In the genomic region with DNA sequence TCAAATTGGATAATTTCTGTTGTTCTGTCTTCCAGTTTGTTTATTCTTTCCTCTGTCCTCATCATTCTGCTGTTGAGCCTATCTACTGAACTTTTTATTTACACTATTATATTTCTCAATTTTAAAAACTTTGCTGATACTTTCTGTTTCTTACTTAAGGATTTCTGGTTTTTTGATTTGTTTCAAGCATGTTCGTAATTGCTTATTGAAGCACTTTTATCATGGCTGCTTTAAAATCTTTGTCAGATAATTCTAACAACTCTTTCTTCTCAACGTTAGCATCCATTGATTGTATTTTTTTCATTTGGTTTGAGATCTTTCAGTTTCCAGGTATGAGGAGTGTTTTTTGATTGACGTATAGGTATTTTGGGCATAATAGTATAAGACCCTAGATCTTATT, we compare ENCODE assay signal across 2 cellular contexts.
TF ChIP-seq lines count a peak whose summit lies in the region.

No MANE protein-coding gene starts in this region.

TF ChIP-seq in GM23338, 12 proteins besides CTCF, POLR2A, EP300 and RAD21:
- TF ChIP-seq EZH2phosphoT487 (IDR thresholded peaks at IDR 0.05; ENCODE audit: unreplicated experiment) (no peak), CREB1 (CRISPR knock-in tag; IDR thresholded peaks at IDR 0.05; ENCODE audit: low read depth) (no peak), NANOG (IDR thresholded peaks at IDR 0.05; ENCODE audit: borderline replicate concordance) (no peak), STAT1 (IDR thresholded peaks at IDR 0.05; ENCODE audit: unreplicated experiment) (no peak), ZNF331 (CRISPR knock-in tag; IDR thresholded peaks at IDR 0.05; ENCODE audit: low read depth) (no peak)
TF ChIP-seq in GM23338: peak in this region for 0.

TF ChIP-seq in K562, 482 proteins besides CTCF, POLR2A, EP300 and RAD21:
- TF ChIP-seq ZKSCAN3 (CRISPR knock-in tag; IDR thresholded peaks at IDR 0.05) (no peak), C11orf30 (IDR thresholded peaks at IDR 0.05; ENCODE audit: low read depth) (peak; percentile 15; the same call in 1 of the 2 replicates), NCOA1 (IDR thresholded peaks at IDR 0.05; ENCODE audit: low read depth) (no peak), FOXA1 (IDR thresholded peaks at IDR 0.05; ENCODE audit: borderline replicate concordance) (no peak), KLF6 (CRISPR knock-in tag; IDR thresholded peaks at IDR 0.05; ENCODE audit: borderline replicate concordance) (no peak), ZNF316 (IDR thresholded peaks at IDR 0.05) (peak; percentile 74)
- TF ChIP-seq, protein P1, sequence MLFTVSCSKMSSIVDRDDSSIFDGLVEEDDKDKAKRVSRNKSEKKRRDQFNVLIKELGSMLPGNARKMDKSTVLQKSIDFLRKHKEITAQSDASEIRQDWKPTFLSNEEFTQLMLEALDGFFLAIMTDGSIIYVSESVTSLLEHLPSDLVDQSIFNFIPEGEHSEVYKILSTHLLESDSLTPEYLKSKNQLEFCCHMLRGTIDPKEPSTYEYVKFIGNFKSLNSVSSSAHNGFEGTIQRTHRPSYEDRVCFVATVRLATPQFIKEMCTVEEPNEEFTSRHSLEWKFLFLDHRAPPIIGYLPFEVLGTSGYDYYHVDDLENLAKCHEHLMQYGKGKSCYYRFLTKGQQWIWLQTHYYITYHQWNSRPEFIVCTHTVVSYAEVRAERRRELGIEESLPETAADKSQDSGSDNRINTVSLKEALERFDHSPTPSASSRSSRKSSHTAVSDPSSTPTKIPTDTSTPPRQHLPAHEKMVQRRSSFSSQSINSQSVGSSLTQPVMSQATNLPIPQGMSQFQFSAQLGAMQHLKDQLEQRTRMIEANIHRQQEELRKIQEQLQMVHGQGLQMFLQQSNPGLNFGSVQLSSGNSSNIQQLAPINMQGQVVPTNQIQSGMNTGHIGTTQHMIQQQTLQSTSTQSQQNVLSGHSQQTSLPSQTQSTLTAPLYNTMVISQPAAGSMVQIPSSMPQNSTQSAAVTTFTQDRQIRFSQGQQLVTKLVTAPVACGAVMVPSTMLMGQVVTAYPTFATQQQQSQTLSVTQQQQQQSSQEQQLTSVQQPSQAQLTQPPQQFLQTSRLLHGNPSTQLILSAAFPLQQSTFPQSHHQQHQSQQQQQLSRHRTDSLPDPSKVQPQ (CRISPR knock-in tag; IDR thresholded peaks at IDR 0.05; ENCODE audit: borderline replicate concordance): no peak
